27 cellular contexts compared by ENCODE assay signal in genomic region chr6:152563182-152563581, GRCh38.
"Had no signal": no experiment of that assay in that cellular context is flagged by ENCODE, and none has a peak within 500 bp of the region (broad histone marks: within the 10 kb centered on the region; RNA-seq: fewer than 3 reads in every experiment).

No MANE protein-coding gene starts in this region.

- H3K9me3 ChIP-seq: lower lobe of right lung, pancreas, prostate gland, sigmoid colon, suprapubic skin, thoracic aorta, upper lobe of right lung had no signal

- H3K36me3 ChIP-seq: left lung, lower lobe of right lung, pancreas, prostate gland, sigmoid colon, spleen, suprapubic skin, thoracic aorta, tibial artery, upper lobe of right lung had no signal

- DNase-seq: hippocampal formation; kidney; left colon; left lung; lower lobe of right lung; mammary epithelial cell; mesenchymal stem cell; naive thymus-derived CD8-positive, alpha-beta T cell; nucleus accumbens; pancreas; posterior cingulate gyrus; retina; right cardiac atrium; sigmoid colon; small intestine; spleen; stimulated activated CD4-positive, alpha-beta T cell treated with anti-CD3 and anti-CD28 coated beads, Interleukin-4, amount 100 ng/mL, for 24 hours; stimulated activated naive CD4-positive, alpha-beta T cell; tibial artery; trophoblast cell; upper lobe of right lung had no signal

- FAIRE-seq: islet of Langerhans, small intestine, urothelium cell line had no signal

- H3K27me3 ChIP-seq: left lung, pancreas, sigmoid colon, spleen, suprapubic skin, tibial artery, upper lobe of right lung had no signal

- H3K4me3 ChIP-seq: left lung, lower lobe of right lung, pancreas, prostate gland, sigmoid colon, spleen, suprapubic skin, thoracic aorta, tibial artery, upper lobe of right lung had no signal

- H3K4me1 ChIP-seq: lower lobe of right lung, pancreas, prostate gland, sigmoid colon, tibial artery, upper lobe of right lung had no signal

- H3K27ac ChIP-seq: left lung, lower lobe of right lung, pancreas, prostate gland, sigmoid colon, spleen, suprapubic skin, thoracic aorta, tibial artery, upper lobe of right lung had no signal

- ATAC-seq: left colon; left lung; lower lobe of right lung; naive thymus-derived CD8-positive, alpha-beta T cell; pancreas; right cardiac atrium; stimulated activated effector memory CD8-positive, alpha-beta T cell treated with anti-CD3 and anti-CD28 coated beads, Interleukin-12 subunit alpha, Interleukin-12 subunit beta, amount 100 ng/mL, for 72 hours; upper lobe of right lung had no signal
